ENCODE assay signal across 8 cellular contexts in genomic region chr6:10429638-10430427, GRCh38. TPM values are rescaled to one million over a fixed set of nuclear protein-coding genes. Genes with fewer than 3 reads are reported as not detected.
DNase-seq lines count a peak whose midpoint lies in the region; ATAC-seq and TF ChIP-seq lines count a peak whose summit lies in the region.

No MANE protein-coding gene starts in this region.

- no peak overlapping the region for H2BK15ac ChIP-seq in mesenchymal stem cell (ENCODE audit: low read depth, poor library complexity, severe bottlenecking)

- no peaks in the 10 kb centered on the region for H3K27me3 Mint-ChIP-seq in MCF 10A (ENCODE audit: insufficient read depth, unreplicated experiment)

- H3K23ac ChIP-seq in mesenchymal stem cell (ENCODE audit: low read length in 2 of 2), result no peak overlapping the region

- no peak overlapping the region for H3K4me3 Mint-ChIP-seq in MCF 10A (ENCODE audit: unreplicated experiment)

- H2AK5ac ChIP-seq in mesenchymal stem cell (ENCODE audit: low read length, severe bottlenecking), result no peak overlapping the region

- peak overlapping the region; percentile 66 for H3K9ac ChIP-seq in mesenchymal stem cell (ENCODE audit: low read length)

- no peak overlapping the region for H3K4ac ChIP-seq in mesenchymal stem cell (ENCODE audit: low read depth in 1 of 2, low read length in 2 of 2)

- H3K27me3 ChIP-seq in mesenchymal stem cell (ENCODE audit: control insufficient read depth in 1 of 2, insufficient read depth in 1 of 2, low read length in 2 of 2), result peaks cover 10 to 12% of the 10 kb centered on the region in 2 experiments

- no peak overlapping the region for H2BK12ac ChIP-seq in mesenchymal stem cell (ENCODE audit: low read length in 2 of 2)

- no peak overlapping the region for H3K4me2 ChIP-seq in mesenchymal stem cell (ENCODE audit: low read length, poor library complexity, severe bottlenecking)

- H3K14ac ChIP-seq in mesenchymal stem cell (ENCODE audit: low read length in 2 of 2), result no peak overlapping the region

- intact Hi-C loops in MCF 10A (cut with micrococcal nuclease), result loop anchor here (1.0 to 10.0 kb wide), 6 partner anchors 15 to 1995 kb away; partner anchors contain the start of genes SLC35B3 and TFAP2A

- CTCF ChIA-PET in MCF 10A (lab: Yijun Ruan, JAX), result interaction anchor here (0.5 to 4.2 kb wide), 39 partner anchors 9 to 1930 kb away, joined by 3 to 50 read pairs (median 4); partner anchors contain the start of gene TFAP2A

- ATAC-seq in GM19328 (IDR thresholded peaks at IDR 0.05; ENCODE audit: unreplicated experiment) (peak; percentile 65), HG03280 (IDR thresholded peaks at IDR 0.05; ENCODE audit: unreplicated experiment) (peak; percentile 68)

- POLR2A ChIA-PET in MCF 10A (lab: Yijun Ruan, JAX), result interaction anchor here (0.5 to 17.6 kb wide), 24 partner anchors 12 to 1997 kb away, joined by 3 to 763 read pairs (median 4); partner anchors contain the start of gene TFAP2A

- peak overlapping the region; percentile 92 for H3K27ac Mint-ChIP-seq in MCF 10A (ENCODE audit: low read depth, unreplicated experiment)

- peaks cover 9% of the 10 kb centered on the region for H3K4me1 ChIP-seq in mesenchymal stem cell (ENCODE audit: control insufficient read depth, insufficient read depth, low read depth, low read length)

- no peak overlapping the region for H4K8ac ChIP-seq in mesenchymal stem cell (ENCODE audit: low read length)

- no peak overlapping the region for H4K91ac ChIP-seq in mesenchymal stem cell (ENCODE audit: low read length)

- no peak overlapping the region for H3K27ac ChIP-seq in mesenchymal stem cell (ENCODE audit: low read length, poor library complexity, severe bottlenecking)

- H3K18ac ChIP-seq in mesenchymal stem cell (ENCODE audit: low read depth in 1 of 2, low read length in 2 of 2), result no peak overlapping the region

- peak overlapping the region in 1 of 2 experiments; percentile 57 for H3K4me3 ChIP-seq in mesenchymal stem cell (ENCODE audit: insufficient read depth in 1 of 2, low read depth in 1 of 2, low read length in 2 of 2)

- H3K9me3 Mint-ChIP-seq in MCF 10A (ENCODE audit: unreplicated experiment), result no peaks in the 10 kb centered on the region

- H3K36me3 Mint-ChIP-seq in MCF 10A (ENCODE audit: insufficient read depth, unreplicated experiment), result no peaks in the 10 kb centered on the region

- no peak overlapping the region for H2AFZ ChIP-seq in mesenchymal stem cell (ENCODE audit: low read depth, low read length)

- BruUV-seq in MCF 10A (replicated peaks; lab: Mats Ljungman, UMichigan), result TSS peak; percentile 66

- no peaks in the 10 kb centered on the region for H3K36me3 ChIP-seq in mesenchymal stem cell (ENCODE audit: control insufficient read depth in 1 of 2, insufficient read depth in 2 of 2, low read depth in 1 of 2, low read length in 2 of 2)

- H2BK120ac ChIP-seq in mesenchymal stem cell (ENCODE audit: low read depth, low read length), result no peak overlapping the region

- H3K9me3 ChIP-seq in mesenchymal stem cell (ENCODE audit: control insufficient read depth, low read length), result no peaks in the 10 kb centered on the region

- DNase-seq in DMS79 treated with DMSO at 0.1 percent for 48 hours (lab: John Stamatoyannopoulos, UW), result peak; percentile 1
- no peak for DNase-seq in DMS79 (lab: John Stamatoyannopoulos, UW)
- DNase-seq in NCI-H774 (lab: John Stamatoyannopoulos, UW), result peak; percentile 32
- peak; percentile 88 for DNase-seq in MCF 10A (ENCODE audit: unreplicated experiment)
- peak; percentile 70 for DNase-seq in mesenchymal stem cell
- DNase-seq in iPS-NIHi7 (ENCODE audit: extremely low spot score), result no peak

- WGBS in mesenchymal stem cell, result 33% methylated on average over 11 of the region's 12 CpGs

- peaks cover 40% of the 10 kb centered on the region for H3K4me1 Mint-ChIP-seq in MCF 10A (ENCODE audit: insufficient read depth, unreplicated experiment)

- TF ChIP-seq CTCF in MCF 10A (IDR thresholded peaks at IDR 0.05; ENCODE audit: unreplicated experiment), result peak; percentile 67

- H2BK5ac ChIP-seq in mesenchymal stem cell (ENCODE audit: low read depth, low read length, poor library complexity, severe bottlenecking), result no peak overlapping the region

- no peaks in the 10 kb centered on the region for H3K79me1 ChIP-seq in mesenchymal stem cell (replicated peaks; ENCODE audit: low read length, poor library complexity, severe bottlenecking)

RNA-seq across cellular contexts. Expression of gene TFAP2A, which starts 15.0 kb away (rescaled TPM):
- total RNA-seq in MCF 10A (2022), result 78.2 and 87.4 TPM in 2 replicates
- polyA plus RNA-seq in mesenchymal stem cell (2013, experiment 1 of 2), result 0.17 TPM
- polyA plus RNA-seq in mesenchymal stem cell (2013, experiment 2 of 2), result 0.21 TPM

Comparison
In these comparisons a context has a peak if more than half of its experiments do, and no peak if none do; other contexts are left out.
1. DNase-seq: peak in DMS79 treated with DMSO at 0.1 percent for 48 hours (single experiment), NCI-H774 (single experiment), MCF 10A (single experiment) and mesenchymal stem cell (single experiment); none in DMS79 (single experiment) and iPS-NIHi7 (single experiment).